In genomic region chr3:185677146-185677829, GRCh38 we compare ENCODE assay signal across 8 cellular contexts.
A peak's percentile ranks its signal among the peaks of the same experiment; 100 is the strongest.
DNase-seq lines count a peak whose midpoint lies in the region; ATAC-seq, FAIRE-seq and TF ChIP-seq lines count a peak whose summit lies in the region.

No MANE protein-coding gene starts in this region.

- no peak overlapping the region for H4K91ac ChIP-seq in H9 (ENCODE audit: insufficient read length, low read depth, low read length)

- no peak overlapping the region for H2BK20ac ChIP-seq in H9 (ENCODE audit: low read depth, low read length, poor library complexity, severe bottlenecking)

- no peak overlapping the region for H2AFZ ChIP-seq in H9 (ENCODE audit: low read length)

- H3K79me1 ChIP-seq in H9 (ENCODE audit: insufficient read depth, low read depth, low read length, poor library complexity, severe bottlenecking), result peaks cover 3% of the 10 kb centered on the region

- H3K23ac ChIP-seq in H9 (ENCODE audit: insufficient read length, low read depth, low read length), result no peak overlapping the region

- no peak overlapping the region for H3K56ac ChIP-seq in H9 (ENCODE audit: insufficient read length, low read depth, low read length)

- no peak overlapping the region for H4K5ac ChIP-seq in H9 (ENCODE audit: insufficient read length, low read depth, low read length)

- no peak for FAIRE-seq in D721Med (lab: Jason Lieb, UNC)

- DNase-seq in D721Med (ENCODE audit: insufficient read length, low spot score) (no peak), H9 (no peak), NCI-H774 (lab: John Stamatoyannopoulos, UW) (peak; percentile 41), cerebellar cortex (ENCODE audit: low spot score) (peak; percentile 81), lung microvascular endothelial cell (ENCODE audit: low read depth in 2 of 2) (peak; percentile 84 to 90), mesenteric fat pad (ENCODE audit: low spot score) (no peak), HK-2 (ENCODE audit: unreplicated experiment) (no peak)

- peak; percentile 58 for TF ChIP-seq CTCF in D721Med (IDR thresholded peaks at IDR 0.05; ENCODE audit: insufficient read depth, missing control alignments)
- TF ChIP-seq CTCF in H9 (conservative IDR thresholded peaks at IDR 0.05), result peak; percentile 74

- no peak overlapping the region for H3K4me2 ChIP-seq in H9 (ENCODE audit: insufficient read depth, insufficient read length, low read length)

- peak overlapping the region in 1 of 3 experiments; percentile 45; a peak in 2 of 7 replicates for H3K27ac Mint-ChIP-seq in H9

- H3K27ac ChIP-seq in H9 (ENCODE audit: insufficient read length, low read depth, low read length), result no peak overlapping the region

- H4K8ac ChIP-seq in H9 (replicated peaks; ENCODE audit: insufficient read length, low read depth, low read length), result no peak overlapping the region

- no peaks in the 10 kb centered on the region for H3K4me1 ChIP-seq in H9 (ENCODE audit: insufficient read depth, low read length)

- peaks cover 35 to 58% (median 56%) of the 10 kb centered on the region in 3 experiments; a peak in 6 of 7 replicates for H3K36me3 Mint-ChIP-seq in H9 (ENCODE audit: insufficient read depth in 1 of 3, low read depth in 3 of 3)

- no peak overlapping the region for H3K14ac ChIP-seq in H9 (ENCODE audit: insufficient read depth, low read length)

- no peak overlapping the region for H2BK120ac ChIP-seq in H9 (ENCODE audit: low read depth, low read length, poor library complexity, severe bottlenecking)

- no peak overlapping the region for H2AK5ac ChIP-seq in H9 (ENCODE audit: insufficient read length, low read length)

- H3K4ac ChIP-seq in H9 (ENCODE audit: low read depth, low read length), result no peak overlapping the region

- WGBS in H9 (ENCODE audit: extremely low coverage, insufficient read length, low lambda C conversion rate), result no CpG with 5 or more reads among the region's 1 CpG

- no peak overlapping the region for H3K18ac ChIP-seq in H9 (ENCODE audit: insufficient read length, low read depth, low read length)

- H3K9me3 ChIP-seq in H9 (ENCODE audit: control insufficient read depth, low read depth, low read length), result no peaks in the 10 kb centered on the region

- no peaks in the 10 kb centered on the region for H3K23me2 ChIP-seq in H9 (ENCODE audit: insufficient read length, low read depth, low read length, poor library complexity, severe bottlenecking)

- no peak for ATAC-seq in HG03025 (IDR thresholded peaks at IDR 0.05; ENCODE audit: low FRiP score, unreplicated experiment)

- peaks cover 0 to 7% of the 10 kb centered on the region in 2 experiments; a peak in 3 of 4 replicates for H3K4me1 Mint-ChIP-seq in H9

- no peaks in the 10 kb centered on the region for H3K27me3 ChIP-seq in H9 (ENCODE audit: insufficient read depth, low read length)

- no peak overlapping the region for H2BK5ac ChIP-seq in H9 (ENCODE audit: insufficient read length, low read length)

- H2BK15ac ChIP-seq in H9 (ENCODE audit: low read depth, low read length), result no peak overlapping the region

- H4K20me1 ChIP-seq in H9 (ENCODE audit: control insufficient read depth, insufficient read depth, insufficient read length), result no peaks in the 10 kb centered on the region

- H3K79me2 ChIP-seq in H9 (ENCODE audit: insufficient read depth, low read length), result no peaks in the 10 kb centered on the region

- no peak overlapping the region for H2BK12ac ChIP-seq in H9 (ENCODE audit: insufficient read length, low read depth, low read length)

- no peak overlapping the region for H3K9ac ChIP-seq in H9 (ENCODE audit: extremely low read depth, insufficient read length, low read length)

- no peak overlapping the region for H3K4me3 Mint-ChIP-seq in H9

- no peaks in the 10 kb centered on the region for H3K9me3 Mint-ChIP-seq in H9

- H3K27me3 Mint-ChIP-seq in H9 (ENCODE audit: low read depth), result no peaks in the 10 kb centered on the region

- H3T11ph ChIP-seq in H9 (ENCODE audit: low read length), result no peak overlapping the region

Comparison
In these comparisons a context has a peak if more than half of its experiments do, and no peak if none do; other contexts are left out.
1. DNase-seq: peak in NCI-H774 (single experiment), cerebellar cortex (single experiment) and lung microvascular endothelial cell (2 of 2); none in D721Med (single experiment), H9 (single experiment), mesenteric fat pad (single experiment) and HK-2 (single experiment).